In genomic region chr17:83152745-83153611, GRCh38 we compare ENCODE assay signal across 12 cellular contexts.
DNase-seq lines count a peak whose midpoint lies in the region; ATAC-seq and TF ChIP-seq lines count a peak whose summit lies in the region.
"Had no signal": no experiment of that assay in that cellular context is flagged by ENCODE, and none has a peak within 500 bp of the region (broad histone marks: within the 10 kb centered on the region; RNA-seq: fewer than 3 reads in every experiment).

No MANE protein-coding gene starts in this region.

- no peak overlapping the region for H3K4me3 Mint-ChIP-seq in activated CD4-positive, alpha-beta T cell treated with anti-CD3 and anti-CD28 coated beads, Interleukin-2, amount 10 ng/mL, durations not matched to agents 24 days and 14 days
- no peak overlapping the region for H3K4me3 Mint-ChIP-seq in activated CD4-positive, alpha-beta T cell treated with anti-CD3 and anti-CD28 coated beads, Interleukin-2, amount 10 ng/mL, durations not matched to agents 7 days and 5 days
- H3K4me3 Mint-ChIP-seq in dendritic cell treated with granulocyte-macrophage colony-stimulating factor and Interleukin-4, amounts not matched to agents 40 ng/mL and 50 ng/mL, for 4 days = peak overlapping the region; percentile 21
- peak overlapping the region; percentile 43 for H3K4me3 Mint-ChIP-seq in memory B cell
- H3K4me3 Mint-ChIP-seq: activated naive CD4-positive, alpha-beta T cell treated with anti-CD3 and anti-CD28 coated beads, Interleukin-2, amount 50 U/mL, for 24 hours had no signal

- no peak overlapping the region for H3K27ac Mint-ChIP-seq in activated CD4-positive, alpha-beta T cell treated with anti-CD3 and anti-CD28 coated beads, Interleukin-2, amount 10 ng/mL, durations not matched to agents 24 days and 14 days
- H3K27ac Mint-ChIP-seq in activated CD4-positive, alpha-beta T cell treated with anti-CD3 and anti-CD28 coated beads, Interleukin-2, amount 10 ng/mL, durations not matched to agents 7 days and 5 days = no peak overlapping the region
- peak overlapping the region; percentile 95 for H3K27ac Mint-ChIP-seq in dendritic cell treated with granulocyte-macrophage colony-stimulating factor and Interleukin-4, amounts not matched to agents 40 ng/mL and 50 ng/mL, for 4 days
- no peak overlapping the region for H3K27ac Mint-ChIP-seq in memory B cell
- H3K27ac Mint-ChIP-seq: activated naive CD4-positive, alpha-beta T cell treated with anti-CD3 and anti-CD28 coated beads, Interleukin-2, amount 50 U/mL, for 24 hours had no signal

- intact Hi-C loops in activated CD4-positive, alpha-beta T cell treated with anti-CD3 and anti-CD28 coated beads, Interleukin-2, amount 10 ng/mL, durations not matched to agents 24 days and 14 days (cut with micrococcal nuclease) = no loop called here
- intact Hi-C loops in dendritic cell treated with granulocyte-macrophage colony-stimulating factor and Interleukin-4, amounts not matched to agents 40 ng/mL and 50 ng/mL, for 4 days (cut with micrococcal nuclease) = loop anchor here (2.0 kb wide), 2 partner anchors 40 to 52 kb away; no protein-coding TSS in a partner anchor

- H3K4me3 ChIP-seq in upper lobe of left lung = no peak overlapping the region
- H3K4me3 ChIP-seq: SK-N-MC had no signal

- TF ChIP-seq EP300 in upper lobe of left lung (IDR thresholded peaks at IDR 0.05) = peak in 2 of 4 donors; percentile 2 to 28

- no peaks in the 10 kb centered on the region for H3K9me3 Mint-ChIP-seq in activated CD4-positive, alpha-beta T cell treated with anti-CD3 and anti-CD28 coated beads, Interleukin-2, amount 10 ng/mL, durations not matched to agents 24 days and 14 days
- no peaks in the 10 kb centered on the region for H3K9me3 Mint-ChIP-seq in activated CD4-positive, alpha-beta T cell treated with anti-CD3 and anti-CD28 coated beads, Interleukin-2, amount 10 ng/mL, durations not matched to agents 7 days and 5 days
- H3K9me3 Mint-ChIP-seq in dendritic cell treated with granulocyte-macrophage colony-stimulating factor and Interleukin-4, amounts not matched to agents 40 ng/mL and 50 ng/mL, for 4 days = no peaks in the 10 kb centered on the region
- H3K9me3 Mint-ChIP-seq in memory B cell = no peaks in the 10 kb centered on the region
- H3K9me3 Mint-ChIP-seq: activated naive CD4-positive, alpha-beta T cell treated with anti-CD3 and anti-CD28 coated beads, Interleukin-2, amount 50 U/mL, for 24 hours had no signal

- no peaks in the 10 kb centered on the region for H3K36me3 Mint-ChIP-seq in activated CD4-positive, alpha-beta T cell treated with anti-CD3 and anti-CD28 coated beads, Interleukin-2, amount 10 ng/mL, durations not matched to agents 24 days and 14 days (ENCODE audit: low read depth)
- no peaks in the 10 kb centered on the region for H3K36me3 Mint-ChIP-seq in activated CD4-positive, alpha-beta T cell treated with anti-CD3 and anti-CD28 coated beads, Interleukin-2, amount 10 ng/mL, durations not matched to agents 7 days and 5 days (ENCODE audit: low read depth)
- H3K36me3 Mint-ChIP-seq in dendritic cell treated with granulocyte-macrophage colony-stimulating factor and Interleukin-4, amounts not matched to agents 40 ng/mL and 50 ng/mL, for 4 days (ENCODE audit: low read depth) = no peaks in the 10 kb centered on the region
- H3K36me3 Mint-ChIP-seq in memory B cell = no peaks in the 10 kb centered on the region
- H3K36me3 Mint-ChIP-seq: activated naive CD4-positive, alpha-beta T cell treated with anti-CD3 and anti-CD28 coated beads, Interleukin-2, amount 50 U/mL, for 24 hours had no signal

- TF ChIP-seq POLR2A in upper lobe of left lung (IDR thresholded peaks at IDR 0.05) = no peak

- no peaks in the 10 kb centered on the region for H3K36me3 ChIP-seq in upper lobe of left lung
- H3K36me3 ChIP-seq: gastrocnemius medialis had no signal

- no peaks in the 10 kb centered on the region for H3K27me3 ChIP-seq in upper lobe of left lung

- CTCF ChIA-PET in activated CD4-positive, alpha-beta T cell treated with anti-CD3 and anti-CD28 coated beads, Interleukin-2, amount 10 ng/mL, durations not matched to agents 7 days and 5 days (lab: Charles Lee) = no interaction called here

- peaks cover 0 to 11% (median 8%) of the 10 kb centered on the region in 4 donors for H3K4me1 ChIP-seq in upper lobe of left lung

- peaks cover 11% of the 10 kb centered on the region for H3K27me3 Mint-ChIP-seq in activated CD4-positive, alpha-beta T cell treated with anti-CD3 and anti-CD28 coated beads, Interleukin-2, amount 10 ng/mL, durations not matched to agents 24 days and 14 days
- H3K27me3 Mint-ChIP-seq in activated CD4-positive, alpha-beta T cell treated with anti-CD3 and anti-CD28 coated beads, Interleukin-2, amount 10 ng/mL, durations not matched to agents 7 days and 5 days = peaks cover 9% of the 10 kb centered on the region
- peaks cover 3% of the 10 kb centered on the region for H3K27me3 Mint-ChIP-seq in dendritic cell treated with granulocyte-macrophage colony-stimulating factor and Interleukin-4, amounts not matched to agents 40 ng/mL and 50 ng/mL, for 4 days
- H3K27me3 Mint-ChIP-seq in memory B cell = peaks cover 17% of the 10 kb centered on the region

- DNase-seq in activated CD4-positive, alpha-beta T cell treated with anti-CD3 and anti-CD28 coated beads, Interleukin-2, amount 10 ng/mL, durations not matched to agents 24 days and 14 days = peak; percentile 38
- DNase-seq in activated CD4-positive, alpha-beta T cell treated with anti-CD3 and anti-CD28 coated beads, Interleukin-2, amount 10 ng/mL, durations not matched to agents 7 days and 5 days = no peak
- DNase-seq in memory B cell (ENCODE audit: low spot score in 2 of 2) (no peak), upper lobe of left lung (peak; percentile 53 to 91), GM19238 (ENCODE audit: insufficient read length, low spot score) (no peak)
- DNase-seq in stimulated activated CD4-positive, alpha-beta T cell treated with anti-CD3 and anti-CD28 coated beads, Interleukin-12 subunit alpha, Interleukin-12 subunit beta, amount 100 ng/mL, for 4 hours = no peak

- peak overlapping the region in 1 of 4 donors; percentile 54 for H3K27ac ChIP-seq in upper lobe of left lung
- H3K27ac ChIP-seq: KMS-11, SK-N-MC had no signal

- POLR2A ChIA-PET in activated CD4-positive, alpha-beta T cell treated with anti-CD3 and anti-CD28 coated beads, Interleukin-2, amount 10 ng/mL, durations not matched to agents 7 days and 5 days (lab: Charles Lee) = no interaction called here

- no peaks in the 10 kb centered on the region for H3K9me3 ChIP-seq in upper lobe of left lung
- H3K9me3 ChIP-seq: gastrocnemius medialis had no signal

- WGBS in upper lobe of left lung, 2 donors = 82 to 86% methylated on average over 24 to 47 of the region's 64 CpGs

- H3K4me1 Mint-ChIP-seq in activated CD4-positive, alpha-beta T cell treated with anti-CD3 and anti-CD28 coated beads, Interleukin-2, amount 10 ng/mL, durations not matched to agents 24 days and 14 days = peaks cover 7% of the 10 kb centered on the region
- peaks cover 9% of the 10 kb centered on the region for H3K4me1 Mint-ChIP-seq in activated CD4-positive, alpha-beta T cell treated with anti-CD3 and anti-CD28 coated beads, Interleukin-2, amount 10 ng/mL, durations not matched to agents 7 days and 5 days
- H3K4me1 Mint-ChIP-seq in dendritic cell treated with granulocyte-macrophage colony-stimulating factor and Interleukin-4, amounts not matched to agents 40 ng/mL and 50 ng/mL, for 4 days (ENCODE audit: low read depth) = peaks cover 86% of the 10 kb centered on the region
- peaks cover 18% of the 10 kb centered on the region for H3K4me1 Mint-ChIP-seq in memory B cell
- H3K4me1 Mint-ChIP-seq: activated naive CD4-positive, alpha-beta T cell treated with anti-CD3 and anti-CD28 coated beads, Interleukin-2, amount 50 U/mL, for 24 hours had no signal

- TF ChIP-seq CTCF in upper lobe of left lung (IDR thresholded peaks at IDR 0.05) = no peak

- ATAC-seq in memory B cell (ENCODE audit: low read depth) (peak; percentile 58), upper lobe of left lung (ENCODE audit: low FRiP score in 2 of 2) (peak in 1 of 2 donors; percentile 75), HG03432 (IDR thresholded peaks at IDR 0.05; ENCODE audit: unreplicated experiment) (no peak)

Comparison
In these comparisons a context has a peak if more than half of its experiments do, and no peak if none do; other contexts are left out.
1. DNase-seq: peak in activated CD4-positive, alpha-beta T cell treated with anti-CD3 and anti-CD28 coated beads, Interleukin-2, amount 10 ng/mL, durations not matched to agents 24 days and 14 days (single experiment) and upper lobe of left lung (2 of 2); none in activated CD4-positive, alpha-beta T cell treated with anti-CD3 and anti-CD28 coated beads, Interleukin-2, amount 10 ng/mL, durations not matched to agents 7 days and 5 days (single experiment), memory B cell (0 of 2), GM19238 (single experiment) and stimulated activated CD4-positive, alpha-beta T cell treated with anti-CD3 and anti-CD28 coated beads, Interleukin-12 subunit alpha, Interleukin-12 subunit beta, amount 100 ng/mL, for 4 hours (single experiment).
2. H3K4me3 Mint-ChIP-seq: peak in dendritic cell treated with granulocyte-macrophage colony-stimulating factor and Interleukin-4, amounts not matched to agents 40 ng/mL and 50 ng/mL, for 4 days (single experiment) and memory B cell (single experiment); none in activated CD4-positive, alpha-beta T cell treated with anti-CD3 and anti-CD28 coated beads, Interleukin-2, amount 10 ng/mL, durations not matched to agents 24 days and 14 days (single experiment) and activated CD4-positive, alpha-beta T cell treated with anti-CD3 and anti-CD28 coated beads, Interleukin-2, amount 10 ng/mL, durations not matched to agents 7 days and 5 days (single experiment).